1 cellular context compared by ENCODE assay signal in genomic region chr14:101477648-101478047, GRCh38.
TF ChIP-seq lines count a peak whose summit lies in the region.

No MANE protein-coding gene starts in this region.

TF ChIP-seq in GM23338, 12 proteins besides CTCF, POLR2A, EP300 and RAD21:
- TF ChIP-seq REST (IDR thresholded peaks at IDR 0.05; ENCODE audit: unreplicated experiment) (no peak), ETS1 (IDR thresholded peaks at IDR 0.05) (no peak), STAT1 (IDR thresholded peaks at IDR 0.05; ENCODE audit: unreplicated experiment) (no peak), ZNF462 (CRISPR knock-in tag; IDR thresholded peaks at IDR 0.05) (no peak), NANOG (IDR thresholded peaks at IDR 0.05; ENCODE audit: borderline replicate concordance) (no peak), ZNF331 (CRISPR knock-in tag; IDR thresholded peaks at IDR 0.05; ENCODE audit: low read depth) (no peak), ZNF114 (CRISPR knock-in tag; IDR thresholded peaks at IDR 0.05) (no peak), EZH2phosphoT487 (IDR thresholded peaks at IDR 0.05; ENCODE audit: unreplicated experiment) (no peak), CREB1 (CRISPR knock-in tag; IDR thresholded peaks at IDR 0.05; ENCODE audit: low read depth) (no peak), POLR2AphosphoS5 (IDR thresholded peaks at IDR 0.05; ENCODE audit: low read depth) (no peak)
